ENCODE assay signal across 13 cellular contexts in the genomic region with DNA sequence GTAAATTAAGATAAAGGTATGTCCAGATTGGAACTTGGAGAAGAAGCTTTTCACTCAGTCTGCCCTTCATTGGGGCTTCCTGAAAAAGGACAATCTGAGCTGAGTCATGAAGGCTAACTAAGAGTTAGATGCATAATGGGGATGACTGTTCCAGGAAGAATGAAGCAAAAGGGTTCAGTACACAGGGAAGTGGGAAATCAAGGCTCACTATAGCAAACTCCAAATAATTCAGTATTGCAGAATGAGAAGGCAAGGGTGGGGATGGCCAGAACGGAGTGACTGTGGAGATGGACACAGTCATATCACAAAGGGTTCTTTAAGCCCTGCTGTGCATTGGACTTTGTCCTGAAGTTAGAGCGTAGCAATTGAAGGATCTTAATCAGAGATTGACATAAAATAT.
DNase-seq lines count a peak whose midpoint lies in the region; ATAC-seq and TF ChIP-seq lines count a peak whose summit lies in the region.
"Had no signal": no experiment of that assay in that cellular context is flagged by ENCODE, and none has a peak within 500 bp of the region (broad histone marks: within the 10 kb centered on the region; RNA-seq: fewer than 3 reads in every experiment).

No MANE protein-coding gene starts in this region.

- no peak overlapping the region for H2BK12ac ChIP-seq in neuronal stem cell (ENCODE audit: low read length)

- no TSS peak for BruUV-seq in MCF 10A (replicated peaks; lab: Mats Ljungman, UMichigan)

- H3K27me3 Mint-ChIP-seq in MCF 10A (ENCODE audit: insufficient read depth, unreplicated experiment), result no peaks in the 10 kb centered on the region

- DNase-seq in MCF 10A (ENCODE audit: unreplicated experiment), result peak; percentile 20
- no peak for DNase-seq in breast epithelium (ENCODE audit: low spot score in 2 of 2)
- peak; percentile 67 for DNase-seq in amniotic stem cell (lab: John Stamatoyannopoulos, UW)
- peak; percentile 61 for DNase-seq in fibroblast of the aortic adventitia (ENCODE audit: low read depth)
- peak; percentile 56 for DNase-seq in stromal cell of bone marrow (ENCODE audit: low read depth)
- DNase-seq in neuronal stem cell (ENCODE audit: low spot score), result no peak
- DNase-seq in HuH-7.5 (ENCODE audit: low spot score), result no peak
- DNase-seq: posterior cingulate gyrus; stimulated activated CD4-positive, alpha-beta T cell treated with anti-CD3 and anti-CD28 coated beads, Interleukin-15, amount 100 ng/mL, for 24 hours; WERI-Rb-1 had no signal

- no peak overlapping the region for H3K4ac ChIP-seq in neuronal stem cell (ENCODE audit: low read length)

- no peak overlapping the region for H2AK5ac ChIP-seq in neuronal stem cell (ENCODE audit: low read depth, low read length)

- H3K18ac ChIP-seq in neuronal stem cell (ENCODE audit: low read length), result no peak overlapping the region

- no peak overlapping the region for H3K4me3 ChIP-seq in breast epithelium
- H3K4me3 ChIP-seq in fibroblast of the aortic adventitia (ENCODE audit: low read depth, low read length), result no peak overlapping the region
- H3K4me3 ChIP-seq in neuronal stem cell (ENCODE audit: low read length in 2 of 2), result no peak overlapping the region
- H3K4me3 ChIP-seq: esophagus muscularis mucosa had no signal

- POLR2A ChIA-PET in MCF 10A (lab: Yijun Ruan, JAX), result interaction anchor here (0.7 to 1.9 kb wide), 4 partner anchors 8 to 472 kb away, joined by 3 to 9 read pairs (median 4); no protein-coding TSS in a partner anchor

- no peaks in the 10 kb centered on the region for H3K9me3 ChIP-seq in breast epithelium
- H3K9me3 ChIP-seq in neuronal stem cell (replicated peaks in 1 of 2; ENCODE audit: control insufficient read depth in 2 of 2, insufficient read depth in 1 of 2, low read depth in 1 of 2, low read length in 2 of 2), result peaks cover 2 to 9% of the 10 kb centered on the region in 2 donors

- H4K91ac ChIP-seq in neuronal stem cell (ENCODE audit: low read depth, low read length, poor library complexity), result no peak overlapping the region

- no peak overlapping the region for H2BK15ac ChIP-seq in neuronal stem cell (ENCODE audit: low read length)

- WGBS in neuronal stem cell (ENCODE audit: extremely low coverage in 2 of 2, insufficient read length in 2 of 2, insufficient replicate concordance in 1 of 2), 2 donors, result no CpG with 5 or more reads among the region's 2 CpGs

- no peaks in the 10 kb centered on the region for H3K9me3 Mint-ChIP-seq in MCF 10A (ENCODE audit: unreplicated experiment)

- no peaks in the 10 kb centered on the region for H3K79me1 ChIP-seq in neuronal stem cell (ENCODE audit: low read depth, low read length)

- intact Hi-C loops in MCF 10A (cut with micrococcal nuclease) (no loop called here), breast epithelium (cut with DNase I; ENCODE audit: low total_unique reads) (no loop called here)

- no peak overlapping the region for H2BK120ac ChIP-seq in neuronal stem cell (ENCODE audit: low read depth, low read length)

- H3K23ac ChIP-seq in neuronal stem cell (ENCODE audit: low read depth, low read length, poor library complexity), result no peak overlapping the region

- no peak overlapping the region for H2BK5ac ChIP-seq in neuronal stem cell (ENCODE audit: low read length)

- CTCF ChIA-PET in MCF 10A (lab: Yijun Ruan, JAX), result interaction anchor here (1.3 kb wide), 1 partner anchor 244 kb away, joined by 3 read pairs; no protein-coding TSS in a partner anchor

- no peak for TF ChIP-seq POLR2A in breast epithelium (IDR thresholded peaks at IDR 0.05)

- no peak for ATAC-seq in GM18867 (IDR thresholded peaks at IDR 0.05; ENCODE audit: unreplicated experiment)

- H3K4me1 Mint-ChIP-seq in MCF 10A (ENCODE audit: insufficient read depth, unreplicated experiment), result peaks cover 14% of the 10 kb centered on the region

- H3K27ac Mint-ChIP-seq in MCF 10A (ENCODE audit: low read depth, unreplicated experiment), result no peak overlapping the region
- H3K27ac Mint-ChIP-seq: IgD-negative memory B cell had no signal

- H3K27ac ChIP-seq in breast epithelium (no peak overlapping the region), neuronal stem cell (replicated peaks; ENCODE audit: low read length) (no peak overlapping the region)
- H3K27ac ChIP-seq: esophagus muscularis mucosa, WERI-Rb-1 had no signal

- H2AFZ ChIP-seq in neuronal stem cell (ENCODE audit: low read length), result no peak overlapping the region

- H3K9ac ChIP-seq in neuronal stem cell (ENCODE audit: low read depth, low read length, poor library complexity), result no peak overlapping the region

- H3K14ac ChIP-seq in neuronal stem cell (ENCODE audit: low read length), result no peak overlapping the region

- H3K4me1 ChIP-seq in breast epithelium, result no peaks in the 10 kb centered on the region
- no peaks in the 10 kb centered on the region for H3K4me1 ChIP-seq in neuronal stem cell (ENCODE audit: control insufficient read depth in 2 of 2, insufficient read depth in 1 of 2, low read depth in 1 of 2, low read length in 2 of 2)
- H3K4me1 ChIP-seq: esophagus muscularis mucosa had no signal

- H3K4me2 ChIP-seq in neuronal stem cell (ENCODE audit: insufficient read depth, low read length, poor library complexity, severe bottlenecking), result no peak overlapping the region

- H4K8ac ChIP-seq in neuronal stem cell (ENCODE audit: low read depth, low read length), result no peak overlapping the region

- H3K36me3 ChIP-seq in breast epithelium (no peaks in the 10 kb centered on the region), neuronal stem cell (replicated peaks in 1 of 2; ENCODE audit: control insufficient read depth in 2 of 2, insufficient read depth in 2 of 2, low read length in 2 of 2) (no peaks in the 10 kb centered on the region)
- H3K36me3 ChIP-seq: esophagus muscularis mucosa, WERI-Rb-1 had no signal

- no peaks in the 10 kb centered on the region for H3K27me3 ChIP-seq in breast epithelium
- no peaks in the 10 kb centered on the region for H3K27me3 ChIP-seq in neuronal stem cell (ENCODE audit: control insufficient read depth in 3 of 3, insufficient read depth in 3 of 3, low read depth in 1 of 3, low read length in 3 of 3)
- H3K27me3 ChIP-seq: esophagus muscularis mucosa had no signal

- no peaks in the 10 kb centered on the region for H3K36me3 Mint-ChIP-seq in MCF 10A (ENCODE audit: insufficient read depth, unreplicated experiment)

- no peak for TF ChIP-seq CTCF in MCF 10A (IDR thresholded peaks at IDR 0.05; ENCODE audit: unreplicated experiment)
- no peak for TF ChIP-seq CTCF in breast epithelium (IDR thresholded peaks at IDR 0.05)
- no peak for TF ChIP-seq CTCF in fibroblast of the aortic adventitia (IDR thresholded peaks at IDR 0.05; ENCODE audit: insufficient read depth, low read length)

- H3K4me3 Mint-ChIP-seq in MCF 10A (ENCODE audit: unreplicated experiment), result no peak overlapping the region

Comparison
In these comparisons a context has a peak if more than half of its experiments do, and no peak if none do; other contexts are left out.
1. DNase-seq: peak in MCF 10A (single experiment), amniotic stem cell (single experiment), fibroblast of the aortic adventitia (single experiment) and stromal cell of bone marrow (single experiment); none in breast epithelium (0 of 2), neuronal stem cell (single experiment) and HuH-7.5 (single experiment).